Comparison of ENCODE assay signal across 1 cellular context in genomic region chr12:51341259-51342007, GRCh38.
TF ChIP-seq lines count a peak whose summit lies in the region.

No MANE protein-coding gene starts in this region.

TF ChIP-seq in K562, 482 proteins besides CTCF, POLR2A, EP300 and RAD21 (continued from another document):
- TF ChIP-seq ZHX1 (conservative IDR thresholded peaks at IDR 0.05; ENCODE audit: low read length): 0 out of 2 replicates have a peak, but pooled peaks have one; percentile 46
- no peak for TF ChIP-seq ZNF764 (CRISPR knock-in tag; IDR thresholded peaks at IDR 0.05; ENCODE audit: low read depth)
- peak; percentile 97 for TF ChIP-seq DEAF1 (CRISPR knock-in tag; IDR thresholded peaks at IDR 0.05)
- TF ChIP-seq SAP30 (IDR thresholded peaks at IDR 0.05; ENCODE audit: borderline replicate concordance, insufficient read depth, low read depth, low read length, poor library complexity, severe bottlenecking): no peak
- TF ChIP-seq TBL1XR1 (IDR thresholded peaks at IDR 0.05; ENCODE audit: low read length in 2 of 2): 0 out of 4 replicates have a peak, but pooled peaks of 1 of the 2 experiments have one; percentile 39
- 0 out of 2 replicates have a peak, but pooled peaks have one; percentile 40 for TF ChIP-seq ZNF24 (IDR thresholded peaks at IDR 0.05)
- 0 out of 2 replicates have a peak, but pooled peaks have one; percentile 44 for TF ChIP-seq ERF (CRISPR knock-in tag; IDR thresholded peaks at IDR 0.05)
- peak; percentile 40; the same call in 1 of the 2 replicates for TF ChIP-seq ZNF592 (IDR thresholded peaks at IDR 0.05)
- TF ChIP-seq KDM5B (IDR thresholded peaks at IDR 0.05; ENCODE audit: insufficient replicate concordance, low read depth, low read length): no peak
- peak; percentile 89 for TF ChIP-seq ZBTB33 (CRISPR knock-in tag; IDR thresholded peaks at IDR 0.05)
- no peak for TF ChIP-seq SREBF2 (CRISPR knock-in tag; IDR thresholded peaks at IDR 0.05)
- TF ChIP-seq MAX (CRISPR knock-in tag; IDR thresholded peaks at IDR 0.05): 0 out of 2 replicates have a peak, but pooled peaks have one; percentile 31
- peak in 1 of 2 experiments; percentile 23; a peak in 1 of 4 replicates for TF ChIP-seq TEAD1 (CRISPR knock-in tag; IDR thresholded peaks at IDR 0.05)
- TF ChIP-seq ARID2 (IDR thresholded peaks at IDR 0.05): peak; percentile 93
- TF ChIP-seq XRCC5 (IDR thresholded peaks at IDR 0.05; ENCODE audit: low read depth, low read length): peak; percentile 51; the same call in 1 of the 2 replicates
- TF ChIP-seq MLLT1 (IDR thresholded peaks at IDR 0.05): 0 out of 4 replicates have a peak, but pooled peaks of 1 of the 2 experiments have one; percentile 18
- peak; percentile 44; the same call in 1 of the 2 replicates for TF ChIP-seq CTBP1 (IDR thresholded peaks at IDR 0.05; ENCODE audit: borderline replicate concordance)
- 0 out of 2 replicates have a peak, but pooled peaks have one; percentile 6 for TF ChIP-seq MYC (IDR thresholded peaks at IDR 0.05; ENCODE audit: low read depth, low read length)
- TF ChIP-seq MYC (CRISPR knock-in tag; IDR thresholded peaks at IDR 0.05; ENCODE audit: borderline replicate concordance, low read depth): no peak
- 0 out of 2 replicates have a peak, but pooled peaks have one; percentile 7 for TF ChIP-seq CHAMP1 (IDR thresholded peaks at IDR 0.05)
